In genomic region chr12:116736962-116737773, GRCh38 we compare ENCODE assay signal across 8 cellular contexts. TPM values are rescaled to one million over a fixed set of nuclear protein-coding genes. Genes with fewer than 3 reads are reported as not detected.
DNase-seq lines count a peak whose midpoint lies in the region; ATAC-seq and TF ChIP-seq lines count a peak whose summit lies in the region.

No MANE protein-coding gene starts in this region.

- H3K27ac ChIP-seq in brain microvascular endothelial cell, result peak overlapping the region; percentile 17
- H3K27ac ChIP-seq in urinary bladder (ENCODE audit: low read depth), result no peak overlapping the region

- H3K27me3 Mint-ChIP-seq in IgD-negative memory B cell, result peaks cover 1% of the 10 kb centered on the region
- H3K27me3 Mint-ChIP-seq in memory B cell, result no peaks in the 10 kb centered on the region

- H3K27ac Mint-ChIP-seq in IgD-negative memory B cell (peak overlapping the region; percentile 90 to 93 (median 90)), memory B cell (peak overlapping the region; percentile 98)

- H3K4me1 Mint-ChIP-seq in IgD-negative memory B cell, result peaks cover 20 to 38% (median 30%) of the 10 kb centered on the region in 3 donors
- H3K4me1 Mint-ChIP-seq in memory B cell, result peaks cover 34% of the 10 kb centered on the region

- 2% methylated on average over 24 of the region's 24 CpGs for WGBS in urinary bladder

- peaks cover 13% of the 10 kb centered on the region for H3K36me3 ChIP-seq in brain microvascular endothelial cell (replicated peaks)
- no peaks in the 10 kb centered on the region for H3K36me3 ChIP-seq in urinary bladder (ENCODE audit: insufficient read depth)

- in situ Hi-C loops in brain microvascular endothelial cell (cut with HindIII; ENCODE audit: low pct_ligation_motif_present, low sequenced_read_pairs), result no loop called here

- DNase-seq in D341Med (ENCODE audit: low spot score), result peak; percentile 62
- no peak for DNase-seq in brain microvascular endothelial cell
- DNase-seq in memory B cell (ENCODE audit: low spot score in 2 of 2), result peak in 1 of 2 donors; percentile 15
- no peak for DNase-seq in NCI-H187 treated with DMSO at 0.1 percent for 48 hours (lab: John Stamatoyannopoulos, UW)

- ATAC-seq in memory B cell (ENCODE audit: low read depth) (no peak), GM19463 (IDR thresholded peaks at IDR 0.05; ENCODE audit: unreplicated experiment) (no peak), HG03280 (IDR thresholded peaks at IDR 0.05; ENCODE audit: unreplicated experiment) (no peak)

- no peak for TF ChIP-seq CTCF in brain microvascular endothelial cell (IDR thresholded peaks at IDR 0.05; ENCODE audit: low read depth, low read length, missing control alignments)

- no peaks in the 10 kb centered on the region for H3K27me3 ChIP-seq in brain microvascular endothelial cell (replicated peaks)

- no peaks in the 10 kb centered on the region for H3K4me1 ChIP-seq in urinary bladder (ENCODE audit: insufficient read depth)

- H3K9me3 Mint-ChIP-seq in IgD-negative memory B cell (no peaks in the 10 kb centered on the region), memory B cell (no peaks in the 10 kb centered on the region)

- H3K36me3 Mint-ChIP-seq in IgD-negative memory B cell (peaks cover 7% of the 10 kb centered on the region), memory B cell (peaks cover 20% of the 10 kb centered on the region)

- H3K4me3 ChIP-seq in brain microvascular endothelial cell (ENCODE audit: low read depth, low read length) (peak overlapping the region; percentile 89), urinary bladder (ENCODE audit: low read depth, low read length) (peak overlapping the region; percentile 75)

- H3K4me3 Mint-ChIP-seq in IgD-negative memory B cell (peak overlapping the region; percentile 95 to 99 (median 97)), memory B cell (peak overlapping the region; percentile 100)

RNA-seq across cellular contexts. Expression of gene SPRING1, which starts 0.7 kb away (rescaled TPM):
- polyA plus RNA-seq in IgD-negative memory B cell (33.0 TPM), urinary bladder (10.7 TPM)
- 12.6 TPM for total RNA-seq in urinary bladder

RNA-seq across cellular contexts. Expression of gene RNFT2, which starts 0.9 kb away (rescaled TPM):
- 3.3 TPM for polyA plus RNA-seq in IgD-negative memory B cell
- total RNA-seq in urinary bladder, result 1.1 TPM
- 0.35 TPM for polyA plus RNA-seq in urinary bladder
